Comparison of ENCODE assay signal across 18 cellular contexts in the genomic region with DNA sequence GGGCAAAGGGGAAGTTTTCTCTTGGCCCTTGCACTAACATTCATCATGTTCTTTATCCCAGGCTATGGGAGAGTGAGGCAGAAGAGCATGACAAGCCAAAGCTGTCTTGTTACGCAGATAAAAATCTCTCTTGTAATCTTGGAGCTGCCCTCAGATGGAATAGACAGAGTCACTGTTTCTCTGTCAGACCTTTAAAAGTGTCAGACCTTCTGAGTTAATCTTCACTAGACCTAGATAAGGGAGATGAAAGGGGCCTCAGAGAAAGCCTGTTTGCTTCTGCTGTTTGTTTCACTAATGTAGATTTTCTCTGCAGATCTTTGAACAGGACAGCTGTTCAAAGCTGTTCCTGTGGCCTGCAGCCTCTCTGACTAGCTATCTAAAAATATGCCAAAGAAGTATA.
A peak's percentile ranks its signal among the peaks of the same experiment; 100 is the strongest.
DNase-seq lines count a peak whose midpoint lies in the region; ATAC-seq and TF ChIP-seq lines count a peak whose summit lies in the region.
"Had no signal": no experiment of that assay in that cellular context is flagged by ENCODE, and none has a peak within 500 bp of the region (broad histone marks: within the 10 kb centered on the region; RNA-seq: fewer than 3 reads in every experiment).

No MANE protein-coding gene starts in this region.

- no peaks in the 10 kb centered on the region for H4K20me1 ChIP-seq in smooth muscle cell (ENCODE audit: low read depth)

- DNase-seq in amniotic epithelial cell (ENCODE audit: low read depth) (peak; percentile 48), smooth muscle cell (lab: John Stamatoyannopoulos, UW; ENCODE audit: unreplicated experiment) (no peak), kidney tubule cell (ENCODE audit: low spot score) (no peak), NCI-H345 treated with DMSO at 0.1 percent for 48 hours (lab: John Stamatoyannopoulos, UW; ENCODE audit: unreplicated experiment) (no peak), NK-92 (lab: John Stamatoyannopoulos, UW; ENCODE audit: unreplicated experiment) (no peak)
- DNase-seq: ACHN; CD4-positive, CD25-positive, alpha-beta regulatory T cell; EL; NCI-H1436; NCI-H2029 treated with DMSO at 0.1 percent for 48 hours; NCI-H2171 treated with DMSO at 0.1 percent for 48 hours; NCI-H510A had no signal

- TF ChIP-seq CTCF in smooth muscle cell (IDR thresholded peaks at IDR 0.05; ENCODE audit: borderline replicate concordance, insufficient read depth, poor library complexity, severe bottlenecking) = no peak

- no peak overlapping the region for H3K4me3 ChIP-seq in smooth muscle cell
- H3K4me3 ChIP-seq: HAP-1, K562, SK-N-MC had no signal

- peak overlapping the region; percentile 4 for H2AFZ ChIP-seq in smooth muscle cell (ENCODE audit: low read depth)

- ATAC-seq in GM18517 (IDR thresholded peaks at IDR 0.05; ENCODE audit: unreplicated experiment) = peak; percentile 57
- ATAC-seq in GM19468 (IDR thresholded peaks at IDR 0.05; ENCODE audit: extremely low read depth, unreplicated experiment) = peak; percentile 39
- ATAC-seq: K562, Panc1 had no signal

- H3K9ac ChIP-seq in smooth muscle cell (ENCODE audit: low read depth) = no peak overlapping the region

- 10% methylated on average over 1 of the region's 1 CpG for WGBS in smooth muscle cell (ENCODE audit: low lambda C conversion rate)

- H3K9me3 ChIP-seq in smooth muscle cell (replicated peaks; ENCODE audit: low read depth) = no peaks in the 10 kb centered on the region
- H3K9me3 ChIP-seq: HAP-1 had no signal

- H3K27ac ChIP-seq in smooth muscle cell (ENCODE audit: low read depth) = no peak overlapping the region
- H3K27ac ChIP-seq: SK-N-MC had no signal

- H3F3A ChIP-seq in smooth muscle cell (ENCODE audit: low read depth) = peaks cover 7% of the 10 kb centered on the region

- H3K4me1 ChIP-seq in smooth muscle cell (ENCODE audit: low read depth) = peaks cover 4% of the 10 kb centered on the region
- H3K4me1 ChIP-seq: HAP-1 had no signal

- H3K36me3 ChIP-seq in smooth muscle cell (ENCODE audit: low read depth) = no peaks in the 10 kb centered on the region
- H3K36me3 ChIP-seq: HAP-1 had no signal

- no peaks in the 10 kb centered on the region for H3K79me2 ChIP-seq in smooth muscle cell (ENCODE audit: low read depth)

- H3K27me3 ChIP-seq in smooth muscle cell (ENCODE audit: low read depth) = no peaks in the 10 kb centered on the region

- H3K4me2 ChIP-seq in smooth muscle cell = peak overlapping the region; percentile 43
